ENCODE assay signal across 8 cellular contexts in genomic region chr17:8186446-8186786, GRCh38. TPM values are rescaled to one million over a fixed set of nuclear protein-coding genes. Genes with fewer than 3 reads are reported as not detected.
A peak's percentile ranks its signal among the peaks of the same experiment; 100 is the strongest.
DNase-seq lines count a peak whose midpoint lies in the region; TF ChIP-seq lines count a peak whose summit lies in the region.

No MANE protein-coding gene starts in this region.

- H3K4me3 ChIP-seq in HL-60 (replicated peaks; ENCODE audit: insufficient read depth, low read length) (peak overlapping the region; percentile 79), ectodermal cell (ENCODE audit: insufficient read depth, low read depth, low read length) (peak overlapping the region; percentile 67), neuronal stem cell (ENCODE audit: low read length in 2 of 2) (peak overlapping the region; percentile 69 to 98)

- H3K4me2 ChIP-seq in neuronal stem cell (ENCODE audit: insufficient read depth, low read length, poor library complexity, severe bottlenecking): peak overlapping the region; percentile 32

- DNase-seq in CD14-positive monocyte (ENCODE audit: low spot score) (no peak), HL-60 (ENCODE audit: low read depth in 1 of 2, low spot score in 1 of 2) (no peak), neuronal stem cell (ENCODE audit: low spot score) (no peak), NCI-H1436 treated with DMSO at 0.1 percent for 48 hours (lab: John Stamatoyannopoulos, UW) (no peak), amniotic stem cell (lab: John Stamatoyannopoulos, UW) (no peak)
- no peak for DNase-seq in stimulated activated CD4-positive, alpha-beta T cell treated with anti-CD3 and anti-CD28 coated beads, Interleukin-2, amount 100 ng/mL, for 24 hours
- no peak for DNase-seq in activated naive CD8-positive, alpha-beta T cell treated with anti-CD3 and anti-CD28 coated beads for 36 hours

- H3K9me3 ChIP-seq in ectodermal cell (ENCODE audit: control insufficient read depth, low read length) (no peaks in the 10 kb centered on the region), neuronal stem cell (replicated peaks in 1 of 2; ENCODE audit: control insufficient read depth in 2 of 2, insufficient read depth in 1 of 2, low read depth in 1 of 2, low read length in 2 of 2) (no peaks in the 10 kb centered on the region)

- H3K9me3 Mint-ChIP-seq in CD14-positive monocyte: peaks cover 0 to 3% (median 0%) of the 10 kb centered on the region in 7 donors
- H3K9me3 Mint-ChIP-seq in activated naive CD8-positive, alpha-beta T cell treated with anti-CD3 and anti-CD28 coated beads for 36 hours: no peaks in the 10 kb centered on the region

- no peak overlapping the region for H3K27ac Mint-ChIP-seq in CD14-positive monocyte
- no peak overlapping the region for H3K27ac Mint-ChIP-seq in activated naive CD8-positive, alpha-beta T cell treated with anti-CD3 and anti-CD28 coated beads for 36 hours

- H2BK5ac ChIP-seq in neuronal stem cell (ENCODE audit: low read length): peak overlapping the region; percentile 26

- H2AFZ ChIP-seq in neuronal stem cell (ENCODE audit: low read length): peak overlapping the region; percentile 92

- H2AK5ac ChIP-seq in neuronal stem cell (ENCODE audit: low read depth, low read length): no peak overlapping the region

- 0% methylated on average over 23 of the region's 23 CpGs for WGBS in ectodermal cell, 2 experiments
- no CpG with 5 or more reads among the region's 23 CpGs for WGBS in neuronal stem cell (ENCODE audit: extremely low coverage in 2 of 2, insufficient read length in 2 of 2, insufficient replicate concordance in 1 of 2), 2 donors

- no peak overlapping the region for H3K23ac ChIP-seq in neuronal stem cell (ENCODE audit: low read depth, low read length, poor library complexity)

- H3K4me3 Mint-ChIP-seq in CD14-positive monocyte: no peak overlapping the region
- H3K4me3 Mint-ChIP-seq in activated naive CD8-positive, alpha-beta T cell treated with anti-CD3 and anti-CD28 coated beads for 36 hours: no peak overlapping the region

- H3K18ac ChIP-seq in neuronal stem cell (ENCODE audit: low read length): peak overlapping the region; percentile 97

- no peaks in the 10 kb centered on the region for H3K36me3 Mint-ChIP-seq in CD14-positive monocyte
- H3K36me3 Mint-ChIP-seq in activated naive CD8-positive, alpha-beta T cell treated with anti-CD3 and anti-CD28 coated beads for 36 hours: no peaks in the 10 kb centered on the region

- H3K27me3 ChIP-seq in HL-60 (ENCODE audit: insufficient read depth, poor library complexity, severe bottlenecking) (no peaks in the 10 kb centered on the region), ectodermal cell (ENCODE audit: control insufficient read depth, insufficient read depth, low read length, poor library complexity, severe bottlenecking) (peaks cover 21% of the 10 kb centered on the region), neuronal stem cell (ENCODE audit: control insufficient read depth in 3 of 3, insufficient read depth in 3 of 3, low read depth in 1 of 3, low read length in 3 of 3) (peaks cover 0 to 16% (median 3%) of the 10 kb centered on the region in 3 experiments)

- H4K91ac ChIP-seq in neuronal stem cell (ENCODE audit: low read depth, low read length, poor library complexity): no peak overlapping the region

- TF ChIP-seq CTCF in CD14-positive monocyte (IDR thresholded peaks at IDR 0.05) (peak; percentile 40), HL-60 (IDR thresholded peaks at IDR 0.05; ENCODE audit: insufficient read depth, low read length) (no peak)

- H2BK120ac ChIP-seq in neuronal stem cell (ENCODE audit: low read depth, low read length): no peak overlapping the region

- H3K79me1 ChIP-seq in neuronal stem cell (ENCODE audit: low read depth, low read length): peaks cover 9% of the 10 kb centered on the region

- no peak overlapping the region for H3K4ac ChIP-seq in neuronal stem cell (ENCODE audit: low read length)

- H3K27ac ChIP-seq in HL-60 (replicated peaks) (peak overlapping the region; percentile 61), ectodermal cell (ENCODE audit: insufficient read depth, low read depth, low read length, poor library complexity, severe bottlenecking) (no peak overlapping the region), neuronal stem cell (replicated peaks; ENCODE audit: low read length) (peak overlapping the region; percentile 78)

- H3K9ac ChIP-seq in neuronal stem cell (ENCODE audit: low read depth, low read length, poor library complexity): peak overlapping the region; percentile 93

- H2BK15ac ChIP-seq in neuronal stem cell (ENCODE audit: low read length): no peak overlapping the region

- no peak overlapping the region for H3K14ac ChIP-seq in neuronal stem cell (ENCODE audit: low read length)

- H3K4me1 Mint-ChIP-seq in CD14-positive monocyte: peaks cover 15% of the 10 kb centered on the region
- peaks cover 12% of the 10 kb centered on the region for H3K4me1 Mint-ChIP-seq in activated naive CD8-positive, alpha-beta T cell treated with anti-CD3 and anti-CD28 coated beads for 36 hours

- peaks cover 14% of the 10 kb centered on the region for H3K4me1 ChIP-seq in ectodermal cell (ENCODE audit: control insufficient read depth, insufficient read depth, low read length)
- H3K4me1 ChIP-seq in neuronal stem cell (ENCODE audit: control insufficient read depth in 2 of 2, insufficient read depth in 1 of 2, low read depth in 1 of 2, low read length in 2 of 2): peaks cover 19 to 20% of the 10 kb centered on the region in 2 donors

- intact Hi-C loops in CD14-positive monocyte (cut with micrococcal nuclease): loop anchor here (2.0 to 10.0 kb wide), 5 partner anchors 34 to 68 kb away; partner anchors contain the start of genes ALOXE3 (in 1 of the 2), CTC1 (in 1 of the 2), HES7 (in 1 of the 2) and PER1 (in 1 of the 2)

- peaks cover 5 to 10% (median 8%) of the 10 kb centered on the region in 3 donors for H3K27me3 Mint-ChIP-seq in CD14-positive monocyte (ENCODE audit: low read depth in 3 of 3)
- no peaks in the 10 kb centered on the region for H3K27me3 Mint-ChIP-seq in activated naive CD8-positive, alpha-beta T cell treated with anti-CD3 and anti-CD28 coated beads for 36 hours

- H4K8ac ChIP-seq in neuronal stem cell (ENCODE audit: low read depth, low read length): no peak overlapping the region

- H2BK12ac ChIP-seq in neuronal stem cell (ENCODE audit: low read length): no peak overlapping the region

- H3K36me3 ChIP-seq in ectodermal cell (ENCODE audit: control insufficient read depth, insufficient read depth, low read length) (no peaks in the 10 kb centered on the region), neuronal stem cell (replicated peaks in 1 of 2; ENCODE audit: control insufficient read depth in 2 of 2, insufficient read depth in 2 of 2, low read length in 2 of 2) (no peaks in the 10 kb centered on the region)

RNA-seq across cellular contexts. Expression of gene BORCS6, which starts 3.6 kb away (rescaled TPM):
- polyA plus RNA-seq in CD14-positive monocyte: 10 to 100 TPM; 13.9 to 14.1 TPM
- polyA plus RNA-seq in ectodermal cell (2013, experiment 1 of 4): 3.2 TPM
- polyA plus RNA-seq in ectodermal cell (2013, experiment 2 of 4): 3.4 TPM
- 2.9 TPM for polyA plus RNA-seq in ectodermal cell (2013, experiment 3 of 4)
- polyA plus RNA-seq in ectodermal cell (2013, experiment 4 of 4): 3.1 TPM
- polyA plus RNA-seq in neuronal stem cell (2013, experiment 1 of 2): 1.8 TPM
- 1.7 TPM for polyA plus RNA-seq in neuronal stem cell (2013, experiment 2 of 2)
- total RNA-seq in activated naive CD8-positive, alpha-beta T cell treated with anti-CD3 and anti-CD28 coated beads for 36 hours: 1 to 10 TPM; 5.1 to 5.2 TPM

RNA-seq across cellular contexts. Expression of gene TMEM107, which starts 10.2 kb away (rescaled TPM):
- polyA plus RNA-seq in CD14-positive monocyte: 10 to 100 TPM; 31.4 to 37.4 TPM
- 18.8 TPM for polyA plus RNA-seq in ectodermal cell (2013, experiment 1 of 4)
- 18.2 TPM for polyA plus RNA-seq in ectodermal cell (2013, experiment 2 of 4)
- polyA plus RNA-seq in ectodermal cell (2013, experiment 3 of 4): 31.3 TPM
- polyA plus RNA-seq in ectodermal cell (2013, experiment 4 of 4): 28.9 TPM
- 14.8 TPM for polyA plus RNA-seq in neuronal stem cell (2013, experiment 1 of 2)
- polyA plus RNA-seq in neuronal stem cell (2013, experiment 2 of 2): 15.2 TPM
- total RNA-seq in activated naive CD8-positive, alpha-beta T cell treated with anti-CD3 and anti-CD28 coated beads for 36 hours: 10 to 100 TPM; 26.0 to 26.3 TPM

RNA-seq across cellular contexts. Expression of gene VAMP2, which starts 23.7 kb away (rescaled TPM):
- polyA plus RNA-seq in CD14-positive monocyte: 10 to 100 TPM; 10.2 to 14.5 TPM
- 50.3 TPM for polyA plus RNA-seq in ectodermal cell (2013, experiment 1 of 4)
- 44.8 TPM for polyA plus RNA-seq in ectodermal cell (2013, experiment 2 of 4)
- 38.2 TPM for polyA plus RNA-seq in ectodermal cell (2013, experiment 3 of 4)
- 47.1 TPM for polyA plus RNA-seq in ectodermal cell (2013, experiment 4 of 4)
- polyA plus RNA-seq in neuronal stem cell (2013, experiment 1 of 2): 47.3 TPM
- 45.3 TPM for polyA plus RNA-seq in neuronal stem cell (2013, experiment 2 of 2)
- total RNA-seq in activated naive CD8-positive, alpha-beta T cell treated with anti-CD3 and anti-CD28 coated beads for 36 hours: 10 to 100 TPM; 27.7 to 28.4 TPM

RNA-seq across cellular contexts. Expression of gene AURKB, which starts 24.0 kb away (rescaled TPM):
- polyA plus RNA-seq in CD14-positive monocyte: under 1 TPM; 0.38 to 0.79 TPM
- polyA plus RNA-seq in ectodermal cell (2013, experiment 1 of 4): 130 TPM
- 101 TPM for polyA plus RNA-seq in ectodermal cell (2013, experiment 2 of 4)
- polyA plus RNA-seq in ectodermal cell (2013, experiment 3 of 4): 122 TPM
- polyA plus RNA-seq in ectodermal cell (2013, experiment 4 of 4): 129 TPM
- polyA plus RNA-seq in neuronal stem cell (2013, experiment 1 of 2): 213 TPM
- polyA plus RNA-seq in neuronal stem cell (2013, experiment 2 of 2): 209 TPM
- total RNA-seq in activated naive CD8-positive, alpha-beta T cell treated with anti-CD3 and anti-CD28 coated beads for 36 hours: 100 to 1,000 TPM; 177 to 181 TPM

RNA-seq across cellular contexts. Expression of gene PER1, which starts 34.2 kb away (rescaled TPM):
- polyA plus RNA-seq in CD14-positive monocyte: 1 to 10 TPM; 5.6 to 9.6 TPM
- polyA plus RNA-seq in ectodermal cell (2013, experiment 1 of 4): 20.6 TPM
- 22.6 TPM for polyA plus RNA-seq in ectodermal cell (2013, experiment 2 of 4)
- 20.0 TPM for polyA plus RNA-seq in ectodermal cell (2013, experiment 3 of 4)
- polyA plus RNA-seq in ectodermal cell (2013, experiment 4 of 4): 21.2 TPM
- polyA plus RNA-seq in neuronal stem cell (2013, experiment 1 of 2): 17.0 TPM
- polyA plus RNA-seq in neuronal stem cell (2013, experiment 2 of 2): 18.7 TPM
- total RNA-seq in activated naive CD8-positive, alpha-beta T cell treated with anti-CD3 and anti-CD28 coated beads for 36 hours: 10 to 100 TPM; 55.7 to 56.1 TPM
